In genomic region chr6:36676142-36677058, GRCh38 we compare ENCODE assay signal across 9 cellular contexts. TPM values are rescaled to one million over a fixed set of nuclear protein-coding genes. Genes with fewer than 3 reads are reported as not detected.
DNase-seq lines count a peak whose midpoint lies in the region; ATAC-seq and TF ChIP-seq lines count a peak whose summit lies in the region.
"Had no signal": no experiment of that assay in that cellular context is flagged by ENCODE, and none has a peak within 500 bp of the region (broad histone marks: within the 10 kb centered on the region; RNA-seq: fewer than 3 reads in every experiment).

No MANE protein-coding gene starts in this region.

- DNase-seq in HPDE6-E6E7 (ENCODE audit: extremely low spot score): peak; percentile 58
- DNase-seq in mesothelial cell of epicardium (ENCODE audit: low spot score in 2 of 2, unreplicated experiment in 2 of 2): no peak
- no peak for DNase-seq in activated gamma-delta T cell treated with Interleukin-2 at 50 U/mL for 16 hours
- no peak for DNase-seq in inferior parietal cortex (ENCODE audit: extremely low spot score)

- no peaks in the 10 kb centered on the region for H3K27me3 ChIP-seq in BLaER1 treated with 17β-estradiol and CSF1 and Interleukin-3, amounts not matched to agents 10 nM and 100 nM

- peaks cover 11% of the 10 kb centered on the region for H3K27me3 Mint-ChIP-seq in mesothelial cell of epicardium (ENCODE audit: low read depth)

- peaks cover 6 to 24% (median 15%) of the 10 kb centered on the region in 11 experiments; a peak in 18 of 22 replicates for H3K36me3 ChIP-seq in BLaER1 treated with 17β-estradiol and CSF1 and Interleukin-3, amounts not matched to agents 10 nM and 100 nM

- peak overlapping the region; percentile 20 for H3K4me3 Mint-ChIP-seq in mesothelial cell of epicardium

- H3K36me3 Mint-ChIP-seq in mesothelial cell of epicardium: no peaks in the 10 kb centered on the region

- peaks cover 34 to 67% (median 51%) of the 10 kb centered on the region in 10 experiments for H3K4me1 ChIP-seq in BLaER1 treated with 17β-estradiol and CSF1 and Interleukin-3, amounts not matched to agents 10 nM and 100 nM

- H3K9ac ChIP-seq in BLaER1 treated with 17β-estradiol and CSF1 and Interleukin-3, amounts not matched to agents 10 nM and 100 nM: peak overlapping the region; percentile 92 to 99 (median 95)

- peak overlapping the region in 7 of 10 experiments; percentile 79 to 100 (median 94); a peak in 16 of 20 replicates for H3K4me3 ChIP-seq in BLaER1 treated with 17β-estradiol and CSF1 and Interleukin-3, amounts not matched to agents 10 nM and 100 nM
- H3K4me3 ChIP-seq: lung had no signal

- peak overlapping the region; percentile 78 to 99 (median 94) for H3K27ac ChIP-seq in BLaER1 treated with 17β-estradiol and CSF1 and Interleukin-3, amounts not matched to agents 10 nM and 100 nM
- H3K27ac ChIP-seq in angular gyrus (ENCODE audit: low read depth, low read length): peak overlapping the region; percentile 78

- peak overlapping the region; percentile 79 to 99 (median 89) for H3K4me2 ChIP-seq in BLaER1 treated with 17β-estradiol and CSF1 and Interleukin-3, amounts not matched to agents 10 nM and 100 nM

- H3K9me3 Mint-ChIP-seq in mesothelial cell of epicardium: no peaks in the 10 kb centered on the region

- H4K20me1 ChIP-seq in BLaER1 treated with 17β-estradiol and CSF1 and Interleukin-3, amounts not matched to agents 10 nM and 100 nM: peaks cover 24 to 29% (median 27%) of the 10 kb centered on the region in 11 experiments

- peak overlapping the region; percentile 89 for H3K27ac Mint-ChIP-seq in mesothelial cell of epicardium

- ATAC-seq in HG03280 (IDR thresholded peaks at IDR 0.05; ENCODE audit: unreplicated experiment) (no peak), HG02588 (IDR thresholded peaks at IDR 0.05; ENCODE audit: unreplicated experiment) (no peak)

- H3K9me3 ChIP-seq in BLaER1 treated with 17β-estradiol and CSF1 and Interleukin-3, amounts not matched to agents 10 nM and 100 nM (replicated peaks in 1 of 11): 0 out of 22 replicates have a peak, but pooled peaks cover 0 to 4% (median 0%) of the 10 kb centered on the region in 11 experiments

- TF ChIP-seq CTCF in mesothelial cell of epicardium (IDR thresholded peaks at IDR 0.05; ENCODE audit: unreplicated experiment): no peak

- H3K4me1 Mint-ChIP-seq in mesothelial cell of epicardium: peaks cover 39% of the 10 kb centered on the region

RNA-seq across cellular contexts. Expression of gene CDKN1A, which starts 2.1 kb away (rescaled TPM):
- 54.1 to 57.1 TPM (median 55.2 TPM) in 3 replicates for total RNA-seq in mesothelial cell of epicardium

RNA-seq across cellular contexts. Expression of gene RAB44, which starts 21.2 kb away (rescaled TPM):
- total RNA-seq in mesothelial cell of epicardium: 0.07 to 0.16 TPM in 2 of 3 replicates, not detected in the other
